ENCODE assay signal across 20 cellular contexts in genomic region chr14:58822856-58823255, GRCh38.
A peak's percentile ranks its signal among the peaks of the same experiment; 100 is the strongest.
DNase-seq lines count a peak whose midpoint lies in the region; TF ChIP-seq lines count a peak whose summit lies in the region.
"Had no signal": no experiment of that assay in that cellular context is flagged by ENCODE, and none has a peak within 500 bp of the region (broad histone marks: within the 10 kb centered on the region; RNA-seq: fewer than 3 reads in every experiment).

No MANE protein-coding gene starts in this region.

- no peaks in the 10 kb centered on the region for H3K27me3 ChIP-seq in skeletal muscle tissue (ENCODE audit: control insufficient read depth in 3 of 3, insufficient read depth in 3 of 3, low read length in 3 of 3)
- H3K27me3 ChIP-seq: BE2C had no signal

- TF ChIP-seq CTCF in HFFc6 (IDR thresholded peaks at IDR 0.05): no peak

- H3K27ac ChIP-seq in skeletal muscle tissue (ENCODE audit: low read depth, low read length): peak overlapping the region; percentile 60

- DNase-seq in NCI-H82 (lab: John Stamatoyannopoulos, UW) (peak; percentile 9), NCI-H82 treated with DMSO at 0.1 percent for 48 hours (lab: John Stamatoyannopoulos, UW; ENCODE audit: unreplicated experiment) (no peak), NCI-H2171 (lab: John Stamatoyannopoulos, UW) (peak; percentile 24), SHP77 (lab: John Stamatoyannopoulos, UW) (peak; percentile 41 to 59), DMS153 (lab: John Stamatoyannopoulos, UW) (no peak), HFFc6 (no peak), HPDE6-E6E7 (ENCODE audit: extremely low spot score) (no peak)
- DNase-seq: BE2C; Caco-2; CD4-positive, CD25-positive, alpha-beta regulatory T cell; DMS53; HCEC 1CT; NCI-H1105 treated with DMSO at 0.1 percent for 48 hours; NCI-H2081 treated with DMSO at 0.1 percent for 48 hours; NCI-H345; NCI-H774; SW 1271; T-helper 2 cell had no signal

- no peak overlapping the region for H3K4me3 Mint-ChIP-seq in HFFc6
- H3K4me3 Mint-ChIP-seq: CD4-positive, CD25-positive, alpha-beta regulatory T cell; GM23338 had no signal

- H3K36me3 Mint-ChIP-seq in HFFc6 (ENCODE audit: low read depth): no peaks in the 10 kb centered on the region
- H3K36me3 Mint-ChIP-seq: CD4-positive, CD25-positive, alpha-beta regulatory T cell had no signal

- no peaks in the 10 kb centered on the region; the same call in none of the 2 replicates for H3K27me3 Mint-ChIP-seq in HFFc6 (ENCODE audit: insufficient read depth)

- no peak overlapping the region for H3K27ac Mint-ChIP-seq in HFFc6
- H3K27ac Mint-ChIP-seq: CD4-positive, CD25-positive, alpha-beta regulatory T cell; GM23338 had no signal

- H3K36me3 ChIP-seq in skeletal muscle tissue (ENCODE audit: control insufficient read depth in 3 of 3, insufficient read depth in 3 of 3, low read length in 3 of 3): no peaks in the 10 kb centered on the region
- H3K36me3 ChIP-seq: BE2C had no signal

- no peak overlapping the region for H3K9ac ChIP-seq in skeletal muscle tissue (ENCODE audit: low read depth in 1 of 3, low read length in 3 of 3)

- no peak overlapping the region for H3K4me3 ChIP-seq in skeletal muscle tissue (ENCODE audit: low read length in 3 of 3)
- H3K4me3 ChIP-seq: GM23338 had no signal

- H3K4me1 ChIP-seq in skeletal muscle tissue (ENCODE audit: control insufficient read depth in 3 of 3, insufficient read depth in 3 of 3, low read length in 3 of 3): peaks cover 13 to 22% (median 15%) of the 10 kb centered on the region in 3 donors
- H3K4me1 ChIP-seq: BE2C had no signal

- peaks cover 5% of the 10 kb centered on the region; the same call in 1 of the 2 replicates for H3K9me3 Mint-ChIP-seq in HFFc6

- peaks cover 13% of the 10 kb centered on the region for H3K4me1 Mint-ChIP-seq in HFFc6 (ENCODE audit: low read depth)
- H3K4me1 Mint-ChIP-seq: GM23338 had no signal

- H3K9me3 ChIP-seq in skeletal muscle tissue (ENCODE audit: control insufficient read depth in 3 of 3, low read length in 3 of 3): no peaks in the 10 kb centered on the region
- H3K9me3 ChIP-seq: BE2C had no signal

Comparison
In these comparisons a context has a peak if more than half of its experiments do, and no peak if none do; other contexts are left out.
1. DNase-seq: peak in NCI-H82 (single experiment), NCI-H2171 (single experiment) and SHP77 (2 of 2); none in NCI-H82 treated with DMSO at 0.1 percent for 48 hours (single experiment), DMS153 (single experiment), HFFc6 (single experiment) and HPDE6-E6E7 (single experiment).